Comparison of ENCODE assay signal across 8 cellular contexts in the genomic region with DNA sequence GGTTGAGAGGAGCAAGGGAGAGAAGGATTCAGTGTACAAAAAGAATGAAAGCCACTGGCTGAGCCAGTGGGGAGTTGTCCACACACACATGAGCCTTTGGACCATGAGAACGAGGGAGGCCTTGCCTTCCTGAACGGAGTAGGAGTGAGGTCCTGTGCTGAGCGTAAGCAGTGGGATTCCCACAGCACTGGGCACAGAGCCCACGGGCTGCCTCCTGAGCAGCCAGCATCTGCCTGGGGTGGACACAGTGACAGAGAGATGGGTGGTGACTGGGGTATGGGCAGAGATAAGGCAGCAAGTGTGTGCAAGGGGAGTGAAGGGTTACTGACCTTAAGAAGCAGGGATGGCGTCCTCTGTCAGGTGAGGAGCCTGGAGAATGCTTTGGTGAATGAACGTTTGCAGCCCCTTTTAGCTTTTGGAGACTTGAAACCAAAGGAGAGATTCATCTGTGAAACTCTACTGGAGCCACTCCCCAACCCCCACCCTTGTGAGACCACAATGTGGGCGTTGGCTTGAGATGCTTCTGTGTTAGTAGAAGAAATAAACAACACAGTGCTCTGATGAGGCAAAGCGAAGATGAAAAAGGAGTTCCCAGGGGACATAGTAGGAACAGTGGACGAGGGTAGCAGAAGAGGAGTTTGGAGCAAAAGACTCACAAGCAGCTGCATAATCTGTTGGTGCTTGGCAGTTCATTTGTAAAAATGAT. TPM values are rescaled to one million over a fixed set of nuclear protein-coding genes. Genes with fewer than 3 reads are reported as not detected.
DNase-seq lines count a peak whose midpoint lies in the region; ATAC-seq, FAIRE-seq and TF ChIP-seq lines count a peak whose summit lies in the region.

No MANE protein-coding gene starts in this region.

- no peak for TF ChIP-seq RAD21 in GM12878 (IDR thresholded peaks at IDR 0.05; ENCODE audit: insufficient read depth, low read depth, low read length)

- DNase-seq in T-helper 2 cell (peak in 3 of 5 experiments; percentile 39 to 85 (median 46)), GM12878 (ENCODE audit: low read depth, low spot score) (no peak), epidermal melanocyte (ENCODE audit: insufficient read length, low spot score) (no peak), DMS153 treated with DMSO at 0.1 percent for 48 hours (lab: John Stamatoyannopoulos, UW; ENCODE audit: unreplicated experiment) (no peak), GM10248 (ENCODE audit: extremely low spot score) (no peak), NOMO-1 (lab: John Stamatoyannopoulos, UW; ENCODE audit: unreplicated experiment in 2 of 2) (no peak)

- H3K4me2 ChIP-seq in BLaER1 (peak overlapping the region; percentile 91), GM12878 (ENCODE audit: control insufficient read depth, insufficient read depth) (no peak overlapping the region)

- ATAC-seq in GM21528 (IDR thresholded peaks at IDR 0.05; ENCODE audit: low FRiP score, unreplicated experiment), result peak; percentile 40
- ATAC-seq in GM12878, result peak; percentile 30; the same call in 2 of the 3 replicates

- TF ChIP-seq EP300 in GM12878 (IDR thresholded peaks at IDR 0.05; ENCODE audit: borderline replicate concordance in 1 of 2, control insufficient read depth in 1 of 2, low read depth in 2 of 2, low read length in 2 of 2), result no peak

- H3K9me3 ChIP-seq in BLaER1, result peaks cover 4% of the 10 kb centered on the region; the same call in 1 of the 2 replicates
- H3K9me3 ChIP-seq in GM12878 (replicated peaks; ENCODE audit: control insufficient read depth, insufficient read depth, low read length), result no peaks in the 10 kb centered on the region

- H3K27ac ChIP-seq in BLaER1 (peak overlapping the region; percentile 72), GM12878 (ENCODE audit: control insufficient read depth, insufficient read depth) (no peak overlapping the region)

- TF ChIP-seq CTCF in GM12878 (IDR thresholded peaks at IDR 0.05 in 2 of 3, conservative IDR thresholded peaks at IDR 0.05 in 1 of 3; ENCODE audit: control insufficient read depth in 2 of 3, extremely low read depth in 1 of 3, insufficient read depth in 1 of 3, low read depth in 3 of 3, low read length in 3 of 3) (no peak), GM10248 (IDR thresholded peaks at IDR 0.05; ENCODE audit: control extremely low read depth, extremely low read depth, low read depth, missing control alignments) (no peak)

- in situ Hi-C loops in GM12878 (cut with MboI), result no loop called here

- H3K4me1 ChIP-seq in BLaER1, result peaks cover 95% of the 10 kb centered on the region
- peaks cover 38% of the 10 kb centered on the region for H3K4me1 ChIP-seq in GM12878 (ENCODE audit: control insufficient read depth, insufficient read depth, low read length)

- H4K20me1 ChIP-seq in BLaER1 (peaks cover 20% of the 10 kb centered on the region), GM12878 (ENCODE audit: control insufficient read depth, insufficient read depth) (no peaks in the 10 kb centered on the region)

- no TSS peak for BruUV-seq in GM12878 (replicated peaks; lab: Mats Ljungman, UMichigan)

- no peaks in the 10 kb centered on the region; the same call in 1 of the 2 replicates for H3K79me2 ChIP-seq in GM12878 (ENCODE audit: control insufficient read depth, insufficient read depth, low read length)

- H3K4me3 ChIP-seq in BLaER1, result peak overlapping the region; percentile 49; the same call in 1 of the 2 replicates
- H3K4me3 ChIP-seq in GM12878, result no peak overlapping the region

- H2AFZ ChIP-seq in GM12878 (ENCODE audit: control insufficient read depth, low read depth, low read length), result no peak overlapping the region

- CTCF ChIA-PET in GM12878 (lab: Yijun Ruan, JAX), result interaction anchor here (1.1 to 1.4 kb wide), 2 partner anchors 22 to 24 kb away, joined by 3 to 5 read pairs; no protein-coding TSS in a partner anchor
- CTCF ChIA-PET in GM10248 (lab: Yijun Ruan, JAX), result interaction anchor here (0.9 to 1.6 kb wide), 5 partner anchors 14 to 188 kb away, joined by 3 to 8 read pairs (median 5); no protein-coding TSS in a partner anchor

- SMC1A ChIA-PET in GM12878 (lab: Charles Lee; ENCODE audit: uncharacterized antibody, unreplicated experiment), result interaction anchor here (0.7 to 1.0 kb wide), 3 partner anchors 8 to 218 kb away, joined by 3 read pairs; no protein-coding TSS in a partner anchor

- RAD21 ChIA-PET in GM12878 (lab: Charles Lee; ENCODE audit: unreplicated experiment), result interaction anchor here (1.0 kb wide), 1 partner anchor 22 kb away, joined by 3 read pairs; no protein-coding TSS in a partner anchor

- 37% methylated on average over 9 of the region's 9 CpGs for WGBS in GM12878 (ENCODE audit: insufficient coverage, insufficient replicate concordance, low lambda C conversion rate, missing lambda C conversion rate)

- H3K36me3 ChIP-seq in BLaER1 (peaks cover 90% of the 10 kb centered on the region), GM12878 (ENCODE audit: control insufficient read depth in 2 of 2, insufficient read depth in 2 of 2, low read length in 1 of 2) (peaks cover 3 to 17% of the 10 kb centered on the region in 2 experiments; a peak in 3 of 4 replicates)

- intact Hi-C loops in GM12878 (cut with micrococcal nuclease; ENCODE audit: unreplicated experiment), result no loop called here

- TF ChIP-seq POLR2A in GM12878 (IDR thresholded peaks at IDR 0.05; ENCODE audit: low read depth, low read length), result no peak

- POLR2A ChIA-PET in GM12878 (lab: Charles Lee), result no interaction called here
- POLR2A ChIA-PET in GM10248 (lab: Yijun Ruan, JAX), result no interaction called here

- no peaks in the 10 kb centered on the region for H3K27me3 ChIP-seq in BLaER1
- no peaks in the 10 kb centered on the region for H3K27me3 ChIP-seq in GM12878 (replicated peaks in 1 of 2; ENCODE audit: control insufficient read depth in 2 of 2, insufficient read depth in 2 of 2, low read length in 1 of 2)

- H3K9ac ChIP-seq in BLaER1 (peak overlapping the region; percentile 47), GM12878 (ENCODE audit: control insufficient read depth, insufficient read depth, low read length) (no peak overlapping the region)

- no peak for FAIRE-seq in GM12878 (lab: Jason Lieb, UNC)

TF ChIP-seq in GM12878, 131 proteins besides CTCF, POLR2A, EP300 and RAD21 (continues in another document):
- no peak for TF ChIP-seq RELA (IDR thresholded peaks at IDR 0.05; ENCODE audit: borderline replicate concordance, partially characterized antibody)
- peak; percentile 87 for TF ChIP-seq RUNX3 (IDR thresholded peaks at IDR 0.05; ENCODE audit: low read length)
- TF ChIP-seq, protein P1, sequence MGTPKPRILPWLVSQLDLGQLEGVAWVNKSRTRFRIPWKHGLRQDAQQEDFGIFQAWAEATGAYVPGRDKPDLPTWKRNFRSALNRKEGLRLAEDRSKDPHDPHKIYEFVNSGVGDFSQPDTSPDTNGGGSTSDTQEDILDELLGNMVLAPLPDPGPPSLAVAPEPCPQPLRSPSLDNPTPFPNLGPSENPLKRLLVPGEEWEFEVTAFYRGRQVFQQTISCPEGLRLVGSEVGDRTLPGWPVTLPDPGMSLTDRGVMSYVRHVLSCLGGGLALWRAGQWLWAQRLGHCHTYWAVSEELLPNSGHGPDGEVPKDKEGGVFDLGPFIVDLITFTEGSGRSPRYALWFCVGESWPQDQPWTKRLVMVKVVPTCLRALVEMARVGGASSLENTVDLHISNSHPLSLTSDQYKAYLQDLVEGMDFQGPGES (IDR thresholded peaks at IDR 0.05), result no peak
- TF ChIP-seq FOS (IDR thresholded peaks at IDR 0.05; ENCODE audit: borderline replicate concordance, extremely low read depth, insufficient read length), result no peak
- no peak for TF ChIP-seq ZBED1 (IDR thresholded peaks at IDR 0.05; ENCODE audit: borderline replicate concordance)
- no peak for TF ChIP-seq LARP7 (IDR thresholded peaks at IDR 0.05)
- TF ChIP-seq, protein P2, sequence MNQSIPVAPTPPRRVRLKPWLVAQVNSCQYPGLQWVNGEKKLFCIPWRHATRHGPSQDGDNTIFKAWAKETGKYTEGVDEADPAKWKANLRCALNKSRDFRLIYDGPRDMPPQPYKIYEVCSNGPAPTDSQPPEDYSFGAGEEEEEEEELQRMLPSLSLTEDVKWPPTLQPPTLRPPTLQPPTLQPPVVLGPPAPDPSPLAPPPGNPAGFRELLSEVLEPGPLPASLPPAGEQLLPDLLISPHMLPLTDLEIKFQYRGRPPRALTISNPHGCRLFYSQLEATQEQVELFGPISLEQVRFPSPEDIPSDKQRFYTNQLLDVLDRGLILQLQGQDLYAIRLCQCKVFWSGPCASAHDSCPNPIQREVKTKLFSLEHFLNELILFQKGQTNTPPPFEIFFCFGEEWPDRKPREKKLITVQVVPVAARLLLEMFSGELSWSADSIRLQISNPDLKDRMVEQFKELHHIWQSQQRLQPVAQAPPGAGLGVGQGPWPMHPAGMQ (IDR thresholded peaks at IDR 0.05; ENCODE audit: borderline replicate concordance), result no peak

RNA-seq across cellular contexts. Expression of a gene that starts 56.5 kb away (rescaled TPM):
- total RNA-seq in GM12878 (2013; cell fraction: nucleolus; rRNA removed), result 53.5 and 53.8 TPM in 2 replicates
- total RNA-seq in GM12878 (2014; rRNA removed) (28.2 and 37.3 TPM in 2 replicates), GM12878 (2014; rRNA removed; fragmentation: Illumina TruSeq; extraction: Trizol) (35.9 and 36.1 TPM in 2 replicates), GM12878 (2021) (19.4 and 25.5 TPM in 2 replicates)
- 14.3 TPM for polyA plus RNA-seq in GM12878 (2011; ENCODE audit: low read depth)
- polyA plus RNA-seq in GM12878 (2011; rRNA removed) (36.9 and 51.6 TPM in 2 replicates), GM12878 (2014; fragmentation: Illumina TruSeq; extraction: Trizol) (29.3 and 41.5 TPM in 2 replicates), GM12878 (2014; fragmentation: Nextera tagmentation; extraction: Ambion mirVana) (10 to 100 TPM; 11.5 to 11.6 TPM), GM12878 (2014; rRNA removed) (21.1 and 28.8 TPM in 2 replicates), GM12878 (2016; fragmentation: Nextera tagmentation; extraction: Ambion mirVana) (10 to 100 TPM; 35.9 to 37.4 TPM)
- polyA plus RNA-seq in GM12878 (2011; cell fraction: cytosol; rRNA removed), result 20.3 and 20.6 TPM in 2 replicates
- 21.8 and 22.5 TPM in 2 replicates for polyA plus RNA-seq in GM12878 (2011; cell fraction: nucleus; rRNA removed)
- 15.4 and 18.7 TPM in 2 replicates for polyA plus RNA-seq in GM12878 (2012)
- polyA minus RNA-seq in GM12878 (2011; rRNA and poly(A)+ RNA removed), result 30.5 and 42.4 TPM in 2 replicates
- polyA minus RNA-seq in GM12878 (2011; cell fraction: cytosol; rRNA and poly(A)+ RNA removed), result 15.1 and 16.1 TPM in 2 replicates
- polyA minus RNA-seq in GM12878 (2011; cell fraction: nucleus; rRNA and poly(A)+ RNA removed), result 18.1 and 23.3 TPM in 2 replicates

Comparison
In these comparisons a context has a peak if more than half of its experiments do, and no peak if none do; other contexts are left out.
1. DNase-seq: peak in T-helper 2 cell (3 of 5); none in GM12878 (single experiment), epidermal melanocyte (single experiment), DMS153 treated with DMSO at 0.1 percent for 48 hours (single experiment), GM10248 (single experiment) and NOMO-1 (0 of 2).